ENCODE assay signal across 11 cellular contexts in the genomic region with DNA sequence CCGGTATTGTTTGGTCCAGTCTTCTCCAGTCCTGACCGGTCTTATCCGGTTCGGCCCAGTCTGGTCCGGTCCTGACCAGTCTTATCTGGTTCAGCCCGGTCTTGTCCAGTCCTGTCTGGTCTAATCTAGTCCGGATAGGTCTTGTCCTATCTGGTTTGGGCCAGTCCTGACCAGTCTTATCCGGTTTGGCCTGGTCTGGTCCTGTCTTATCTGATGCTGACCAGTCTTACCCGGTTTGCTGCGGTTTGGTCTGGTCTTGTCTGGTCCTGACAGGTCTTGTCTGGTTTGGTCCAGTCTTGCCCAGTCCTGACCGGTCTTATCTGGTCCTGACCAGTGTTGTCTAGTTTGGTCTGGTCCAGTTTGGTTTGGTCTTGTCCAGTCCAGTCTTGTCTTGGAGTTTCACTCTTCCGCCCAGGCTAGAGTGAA. TPM values are rescaled to one million over a fixed set of nuclear protein-coding genes. Genes with fewer than 3 reads are reported as not detected.
DNase-seq lines count a peak whose midpoint lies in the region; ATAC-seq, FAIRE-seq and TF ChIP-seq lines count a peak whose summit lies in the region.
"Had no signal": no experiment of that assay in that cellular context is flagged by ENCODE, and none has a peak within 500 bp of the region (broad histone marks: within the 10 kb centered on the region; RNA-seq: fewer than 3 reads in every experiment).

No MANE protein-coding gene starts in this region.

- no peak for TF ChIP-seq RAD21 in HCT116 (IDR thresholded peaks at IDR 0.05; ENCODE audit: low read depth)

- H3K4me1 ChIP-seq in BLaER1 treated with 17β-estradiol and CSF1 and Interleukin-3, amounts not matched to agents 10 nM and 100 nM, result no peaks in the 10 kb centered on the region
- no peaks in the 10 kb centered on the region for H3K4me1 ChIP-seq in HCT116 (ENCODE audit: control insufficient read depth in 1 of 2, insufficient read depth in 2 of 2, low read length in 2 of 2)
- H3K4me1 ChIP-seq: upper lobe of left lung had no signal

- no peak for DNase-seq in HCT116 (ENCODE audit: low read depth, low spot score)
- DNase-seq in bronchial epithelial cell (ENCODE audit: low read depth), result peak; percentile 21
- peak in 1 of 2 experiments; percentile 56 for DNase-seq in mesothelial cell of epicardium (ENCODE audit: low spot score in 2 of 2, unreplicated experiment in 2 of 2)
- DNase-seq in H7, result no peak
- DNase-seq: foreskin melanocyte, upper lobe of left lung had no signal

- no peak overlapping the region for H3K4me3 Mint-ChIP-seq in mesothelial cell of epicardium

- POLR2A ChIA-PET in HCT116 (lab: Charles Lee), result no interaction called here

- no peak for TF ChIP-seq POLR2A in HCT116 (IDR thresholded peaks at IDR 0.05; ENCODE audit: borderline replicate concordance, extremely low read depth, insufficient read depth, insufficient read length)

- no peak overlapping the region for H3K9ac ChIP-seq in BLaER1 treated with 17β-estradiol and CSF1 and Interleukin-3, amounts not matched to agents 10 nM and 100 nM
- H3K9ac ChIP-seq in HCT116 (ENCODE audit: low read length), result no peak overlapping the region

- H3K9me3 Mint-ChIP-seq in mesothelial cell of epicardium, result no peaks in the 10 kb centered on the region

- CTCF ChIA-PET in HCT116 (lab: Charles Lee), result no interaction called here

- no peaks in the 10 kb centered on the region for H3K27me3 ChIP-seq in BLaER1 treated with 17β-estradiol and CSF1 and Interleukin-3, amounts not matched to agents 10 nM and 100 nM
- H3K27me3 ChIP-seq in HCT116 (ENCODE audit: insufficient read depth, low read length), result no peaks in the 10 kb centered on the region
- no peaks in the 10 kb centered on the region for H3K27me3 ChIP-seq in bronchial epithelial cell (ENCODE audit: control insufficient read depth, insufficient read depth, low read length)
- H3K27me3 ChIP-seq in H7 (ENCODE audit: control insufficient read depth, insufficient read depth, low read length), result no peaks in the 10 kb centered on the region
- H3K27me3 ChIP-seq: upper lobe of left lung had no signal

- H3K36me3 Mint-ChIP-seq in mesothelial cell of epicardium, result peaks cover 72% of the 10 kb centered on the region

- H3K27me3 Mint-ChIP-seq in mesothelial cell of epicardium (ENCODE audit: low read depth), result no peaks in the 10 kb centered on the region

- peaks cover 98 to 100% (median 100%) of the 10 kb centered on the region in 11 experiments for H3K36me3 ChIP-seq in BLaER1 treated with 17β-estradiol and CSF1 and Interleukin-3, amounts not matched to agents 10 nM and 100 nM
- H3K36me3 ChIP-seq in HCT116 (ENCODE audit: control insufficient read depth in 1 of 2, insufficient read depth in 2 of 2, low read length in 2 of 2), result peaks cover 89 to 95% of the 10 kb centered on the region in 2 experiments
- peaks cover 13% of the 10 kb centered on the region for H3K36me3 ChIP-seq in bronchial epithelial cell (ENCODE audit: control insufficient read depth, insufficient read depth, low read length)
- H3K36me3 ChIP-seq in H7 (replicated peaks; ENCODE audit: control insufficient read depth, insufficient read depth, low read length), result peaks cover 49% of the 10 kb centered on the region

- no peak overlapping the region for H3K4me3 ChIP-seq in BLaER1 treated with 17β-estradiol and CSF1 and Interleukin-3, amounts not matched to agents 10 nM and 100 nM
- H3K4me3 ChIP-seq in HCT116 (replicated peaks in 1 of 2; ENCODE audit: low read depth in 1 of 2, low read length in 2 of 2) (no peak overlapping the region), bronchial epithelial cell (ENCODE audit: low read depth, low read length) (no peak overlapping the region), H7 (ENCODE audit: insufficient read depth, low read depth, low read length) (no peak overlapping the region)
- H3K4me3 ChIP-seq: upper lobe of left lung had no signal

- peak overlapping the region; percentile 79 for H3K27ac Mint-ChIP-seq in mesothelial cell of epicardium

- RAD21 ChIA-PET in HCT116 (lab: Charles Lee; ENCODE audit: low non-redundant PET in 1 of 2, low total read pairs in 2 of 2, uncharacterized antibody in 2 of 2, unreplicated experiment in 2 of 2), result no interaction called here

- H3K4me2 ChIP-seq in BLaER1 treated with 17β-estradiol and CSF1 and Interleukin-3, amounts not matched to agents 10 nM and 100 nM, result no peak overlapping the region
- H3K4me2 ChIP-seq in HCT116 (ENCODE audit: low read length), result no peak overlapping the region

- no peaks in the 10 kb centered on the region for H3K9me2 ChIP-seq in HCT116 (ENCODE audit: insufficient read depth)

- BruUV-seq in HCT116 (replicated peaks; lab: Mats Ljungman, UMichigan), result no TSS peak

- H3K79me2 ChIP-seq in HCT116 (ENCODE audit: insufficient read depth, low read length), result peaks cover 96% of the 10 kb centered on the region

- H3K27ac ChIP-seq in BLaER1 treated with 17β-estradiol and CSF1 and Interleukin-3, amounts not matched to agents 10 nM and 100 nM, result peak overlapping the region in 6 of 11 experiments; percentile 11 to 48 (median 34); a peak in 8 of 22 replicates
- H3K27ac ChIP-seq in HCT116 (ENCODE audit: low read depth, low read length), result no peak overlapping the region; the same call in 1 of the 2 replicates
- H3K27ac ChIP-seq: HL-60, upper lobe of left lung had no signal

- ATAC-seq in HCT116 (peak; percentile 25; the same call in 1 of the 2 replicates), HG03342 (IDR thresholded peaks at IDR 0.05; ENCODE audit: unreplicated experiment) (no peak), HG03097 (IDR thresholded peaks at IDR 0.05; ENCODE audit: low FRiP score, unreplicated experiment) (no peak), GM21360 (IDR thresholded peaks at IDR 0.05; ENCODE audit: unreplicated experiment) (no peak)

- H3K4me1 Mint-ChIP-seq in mesothelial cell of epicardium, result no peaks in the 10 kb centered on the region

- no peak overlapping the region for H2AFZ ChIP-seq in HCT116 (ENCODE audit: low read depth, low read length, poor library complexity, severe bottlenecking)

- no peaks in the 10 kb centered on the region for H3K9me3 ChIP-seq in BLaER1 treated with 17β-estradiol and CSF1 and Interleukin-3, amounts not matched to agents 10 nM and 100 nM (replicated peaks in 1 of 11)
- no peaks in the 10 kb centered on the region for H3K9me3 ChIP-seq in HCT116 (ENCODE audit: control insufficient read depth in 1 of 2, insufficient read depth in 1 of 2, low read depth in 1 of 2, low read length in 2 of 2)
- H3K9me3 ChIP-seq: upper lobe of left lung had no signal

- intact Hi-C loops in HCT116 (cut with micrococcal nuclease), result no loop called here

- peaks cover 34 to 95% (median 79%) of the 10 kb centered on the region in 11 experiments; a peak in 20 of 22 replicates for H4K20me1 ChIP-seq in BLaER1 treated with 17β-estradiol and CSF1 and Interleukin-3, amounts not matched to agents 10 nM and 100 nM
- H4K20me1 ChIP-seq in HCT116 (ENCODE audit: insufficient read depth), result peaks cover 19% of the 10 kb centered on the region; the same call in 1 of the 2 replicates

- FAIRE-seq in bronchial epithelial cell (lab: Jason Lieb, UNC), result peak; percentile 55

- no peak for TF ChIP-seq CTCF in HCT116 (IDR thresholded peaks at IDR 0.05 in 2 of 3, conservative IDR thresholded peaks at IDR 0.05 in 1 of 3; ENCODE audit: borderline replicate concordance in 1 of 3, insufficient read depth in 1 of 3, low read depth in 2 of 3, low read length in 2 of 3)
- TF ChIP-seq CTCF in bronchial epithelial cell (IDR thresholded peaks at IDR 0.05; ENCODE audit: insufficient read depth, low read length, severe bottlenecking), result no peak
- TF ChIP-seq CTCF in mesothelial cell of epicardium (IDR thresholded peaks at IDR 0.05; ENCODE audit: unreplicated experiment), result no peak

TF ChIP-seq in HCT116, 20 proteins besides CTCF, POLR2A, EP300 and RAD21 (continues in another document):
- no peak for TF ChIP-seq YY1 (IDR thresholded peaks at IDR 0.05; ENCODE audit: extremely low read depth, insufficient replicate concordance, low read depth, low read length)
- TF ChIP-seq ELF1 (IDR thresholded peaks at IDR 0.05; ENCODE audit: borderline replicate concordance, low read depth), result no peak
- no peak for TF ChIP-seq SIN3A (IDR thresholded peaks at IDR 0.05; ENCODE audit: low read depth)
- TF ChIP-seq EZH2 (IDR thresholded peaks at IDR 0.05), result no peak
- no peak for TF ChIP-seq SP1 (IDR thresholded peaks at IDR 0.05; ENCODE audit: low read depth)
- no peak for TF ChIP-seq EZH2phosphoT487 (IDR thresholded peaks at IDR 0.05; ENCODE audit: borderline replicate concordance)
- no peak for TF ChIP-seq JUND (IDR thresholded peaks at IDR 0.05)
- TF ChIP-seq, protein P1, sequence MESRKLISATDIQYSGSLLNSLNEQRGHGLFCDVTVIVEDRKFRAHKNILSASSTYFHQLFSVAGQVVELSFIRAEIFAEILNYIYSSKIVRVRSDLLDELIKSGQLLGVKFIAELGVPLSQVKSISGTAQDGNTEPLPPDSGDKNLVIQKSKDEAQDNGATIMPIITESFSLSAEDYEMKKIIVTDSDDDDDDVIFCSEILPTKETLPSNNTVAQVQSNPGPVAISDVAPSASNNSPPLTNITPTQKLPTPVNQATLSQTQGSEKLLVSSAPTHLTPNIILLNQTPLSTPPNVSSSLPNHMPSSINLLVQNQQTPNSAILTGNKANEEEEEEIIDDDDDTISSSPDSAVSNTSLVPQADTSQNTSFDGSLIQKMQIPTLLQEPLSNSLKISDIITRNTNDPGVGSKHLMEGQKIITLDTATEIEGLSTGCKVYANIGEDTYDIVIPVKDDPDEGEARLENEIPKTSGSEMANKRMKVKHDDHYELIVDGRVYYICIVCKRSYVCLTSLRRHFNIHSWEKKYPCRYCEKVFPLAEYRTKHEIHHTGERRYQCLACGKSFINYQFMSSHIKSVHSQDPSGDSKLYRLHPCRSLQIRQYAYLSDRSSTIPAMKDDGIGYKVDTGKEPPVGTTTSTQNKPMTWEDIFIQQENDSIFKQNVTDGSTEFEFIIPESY (IDR thresholded peaks at IDR 0.05; ENCODE audit: extremely low read depth, insufficient replicate concordance, low read length), result no peak
- no peak for TF ChIP-seq FOSL1 (IDR thresholded peaks at IDR 0.05; ENCODE audit: low read depth)
- no peak for TF ChIP-seq TCF7L2 (IDR thresholded peaks at IDR 0.05; ENCODE audit: borderline replicate concordance, extremely low read depth, insufficient read depth, insufficient read length)
- TF ChIP-seq, protein P2, sequence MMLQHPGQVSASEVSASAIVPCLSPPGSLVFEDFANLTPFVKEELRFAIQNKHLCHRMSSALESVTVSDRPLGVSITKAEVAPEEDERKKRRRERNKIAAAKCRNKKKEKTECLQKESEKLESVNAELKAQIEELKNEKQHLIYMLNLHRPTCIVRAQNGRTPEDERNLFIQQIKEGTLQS (IDR thresholded peaks at IDR 0.05), result no peak

RNA-seq across cellular contexts. Expression of a gene that starts 30.1 kb away (rescaled TPM):
- 220 TPM for total RNA-seq in HCT116 (2021; ENCODE audit: unreplicated experiment)
- 101 and 124 TPM in 2 replicates for polyA plus RNA-seq in HCT116 (2012)
- total RNA-seq in bronchial epithelial cell, result 78.1 and 96.9 TPM in 2 replicates
- total RNA-seq in mesothelial cell of epicardium, result 230 to 250 TPM (median 241 TPM) in 3 replicates
- total RNA-seq in H7 (2014; rRNA removed; shearing (Covaris generic)), result 170 and 177 TPM in 2 replicates
